8 cellular contexts compared by ENCODE assay signal in genomic region chr14:68285421-68286179, GRCh38.
DNase-seq lines count a peak whose midpoint lies in the region; ATAC-seq and TF ChIP-seq lines count a peak whose summit lies in the region.

No MANE protein-coding gene starts in this region.

- H3K27me3 ChIP-seq in esophagus muscularis mucosa = no peaks in the 10 kb centered on the region

- peak overlapping the region; percentile 99 for H3K27ac Mint-ChIP-seq in activated B cell treated with CpG ODN at 0.5 μM for 24 hours

- H3K4me3 Mint-ChIP-seq in activated B cell treated with CpG ODN at 0.5 μM for 24 hours = peak overlapping the region; percentile 29

- POLR2A ChIA-PET in activated B cell treated with CpG ODN at 0.5 μM for 24 hours (lab: Charles Lee) = interaction anchor here (0.5 to 13.2 kb wide), 29 partner anchors 8 to 1142 kb away, joined by 3 to 375 read pairs (median 32); partner anchors contain the start of gene ZFP36L1

- peaks cover 90% of the 10 kb centered on the region for H3K4me1 Mint-ChIP-seq in activated B cell treated with CpG ODN at 0.5 μM for 24 hours

- H3K27me3 Mint-ChIP-seq in activated B cell treated with CpG ODN at 0.5 μM for 24 hours = no peaks in the 10 kb centered on the region

- DNase-seq in activated B cell treated with CpG ODN at 0.5 μM for 24 hours (peak; percentile 48), esophagus muscularis mucosa (ENCODE audit: extremely low spot score) (no peak), islet precursor cell (no peak), NCI-H2029 (lab: John Stamatoyannopoulos, UW) (no peak), globus pallidus (ENCODE audit: low spot score) (no peak)
- peak; percentile 21 to 38 for DNase-seq in stimulated activated CD8-positive, alpha-beta memory T cell treated with anti-CD3 and anti-CD28 coated beads, Interleukin-4, amount 100 ng/mL, for 4 hours (ENCODE audit: low read depth in 2 of 2, low spot score in 1 of 2)

- ATAC-seq in GM21360 (IDR thresholded peaks at IDR 0.05; ENCODE audit: unreplicated experiment) (peak; percentile 37), activated B cell treated with CpG ODN at 0.5 μM for 24 hours (ENCODE audit: low read depth) (peak; percentile 32), GM21423 (IDR thresholded peaks at IDR 0.05; ENCODE audit: unreplicated experiment) (no peak)

- no peak for TF ChIP-seq CTCF in activated B cell treated with CpG ODN at 0.5 μM for 24 hours (IDR thresholded peaks at IDR 0.05)
- no peak for TF ChIP-seq CTCF in esophagus muscularis mucosa (IDR thresholded peaks at IDR 0.05)

- 81% methylated on average over 11 of the region's 11 CpGs for WGBS in esophagus muscularis mucosa

- peaks cover 9 to 33% (median 27%) of the 10 kb centered on the region in 4 donors for H3K4me1 ChIP-seq in esophagus muscularis mucosa

- intact Hi-C loops in activated B cell treated with CpG ODN at 0.5 μM for 24 hours (cut with micrococcal nuclease) (loop anchor here (1.0 kb wide), 2 partner anchors 8 to 24 kb away; no protein-coding TSS in a partner anchor), esophagus muscularis mucosa (cut with DNase I) (no loop called here)

- CTCF ChIA-PET in activated B cell treated with CpG ODN at 0.5 μM for 24 hours (lab: Charles Lee) = interaction anchor here (1.1 to 4.6 kb wide), 7 partner anchors 10 to 503 kb away, joined by 3 to 54 read pairs (median 11); no protein-coding TSS in a partner anchor

- no peaks in the 10 kb centered on the region for H3K36me3 ChIP-seq in esophagus muscularis mucosa

- no peaks in the 10 kb centered on the region for H3K9me3 Mint-ChIP-seq in activated B cell treated with CpG ODN at 0.5 μM for 24 hours

- no peak overlapping the region for H3K4me3 ChIP-seq in esophagus muscularis mucosa

- H3K9me3 ChIP-seq in esophagus muscularis mucosa = no peaks in the 10 kb centered on the region

- no peak for TF ChIP-seq EP300 in esophagus muscularis mucosa (IDR thresholded peaks at IDR 0.05)

- H3K27ac ChIP-seq in esophagus muscularis mucosa (replicated peaks in 1 of 4) = peak overlapping the region in 3 of 4 donors; percentile 9 to 65 (median 56)

- H3K36me3 Mint-ChIP-seq in activated B cell treated with CpG ODN at 0.5 μM for 24 hours (ENCODE audit: low read depth) = no peaks in the 10 kb centered on the region

- TF ChIP-seq POLR2A in esophagus muscularis mucosa (IDR thresholded peaks at IDR 0.05; ENCODE audit: low read depth) = no peak

Comparison
In these comparisons a context has a peak if more than half of its experiments do, and no peak if none do; other contexts are left out.
1. DNase-seq: peak in activated B cell treated with CpG ODN at 0.5 μM for 24 hours (single experiment) and stimulated activated CD8-positive, alpha-beta memory T cell treated with anti-CD3 and anti-CD28 coated beads, Interleukin-4, amount 100 ng/mL, for 4 hours (2 of 2); none in esophagus muscularis mucosa (single experiment), islet precursor cell (single experiment), NCI-H2029 (single experiment) and globus pallidus (single experiment).